ENCODE assay signal across 16 cellular contexts in genomic region chr6:12222405-12223366, GRCh38.
"Had no signal": no experiment of that assay in that cellular context is flagged by ENCODE, and none has a peak within 500 bp of the region (broad histone marks: within the 10 kb centered on the region; RNA-seq: fewer than 3 reads in every experiment).

No MANE protein-coding gene starts in this region.

- ATAC-seq: activated CD8-positive, alpha-beta memory T cell treated with anti-CD3 and anti-CD28 coated beads, Interleukin-2, amount 10 ng/mL, durations not matched to agents 7 days and 5 days; gastroesophageal sphincter; natural killer cell had no signal

- H3K36me3 Mint-ChIP-seq: activated CD4-positive, alpha-beta memory T cell treated with anti-CD3 and anti-CD28 coated beads for 36 hours; activated CD8-positive, alpha-beta memory T cell treated with anti-CD3 and anti-CD28 coated beads, Interleukin-2, amount 10 ng/mL, durations not matched to agents 7 days and 5 days; activated naive CD4-positive, alpha-beta T cell treated with anti-CD3 and anti-CD28 coated beads, Interleukin-2, amount 10 ng/mL, durations not matched to agents 7 days and 5 days; natural killer cell had no signal

- H3K4me3 ChIP-seq: colonic mucosa, gastroesophageal sphincter, left ventricle myocardium inferior, stomach had no signal

- H3K36me3 ChIP-seq: colonic mucosa, gastroesophageal sphincter, left ventricle myocardium inferior, stomach, WERI-Rb-1 had no signal

- H3K27me3 Mint-ChIP-seq: activated CD4-positive, alpha-beta memory T cell treated with anti-CD3 and anti-CD28 coated beads for 36 hours; activated naive CD4-positive, alpha-beta T cell treated with anti-CD3 and anti-CD28 coated beads, Interleukin-2, amount 10 ng/mL, durations not matched to agents 7 days and 5 days had no signal

- H3K4me3 Mint-ChIP-seq: activated CD4-positive, alpha-beta memory T cell treated with anti-CD3 and anti-CD28 coated beads for 36 hours; activated CD8-positive, alpha-beta memory T cell treated with anti-CD3 and anti-CD28 coated beads, Interleukin-2, amount 10 ng/mL, durations not matched to agents 7 days and 5 days; activated naive CD4-positive, alpha-beta T cell treated with anti-CD3 and anti-CD28 coated beads, Interleukin-2, amount 10 ng/mL, durations not matched to agents 7 days and 5 days; memory B cell; natural killer cell had no signal

- H3K4me1 ChIP-seq: colonic mucosa, gastroesophageal sphincter, left ventricle myocardium inferior, stomach had no signal

- DNase-seq: activated CD4-positive, alpha-beta memory T cell treated with anti-CD3 and anti-CD28 coated beads for 36 hours; activated CD8-positive, alpha-beta memory T cell treated with anti-CD3 and anti-CD28 coated beads, Interleukin-2, amount 10 ng/mL, durations not matched to agents 7 days and 5 days; activated naive CD4-positive, alpha-beta T cell treated with anti-CD3 and anti-CD28 coated beads, Interleukin-2, amount 10 ng/mL, durations not matched to agents 7 days and 5 days; activated T-cell treated with anti-CD3 and anti-CD28 coated beads, Interleukin-2, amount 50 U/mL, for 1 hour; central memory CD4-positive, alpha-beta T cell; colonic mucosa; kidney; left ventricle myocardium inferior; natural killer cell; occipital lobe; stimulated activated CD4-positive, alpha-beta T cell treated with anti-CD3 and anti-CD28 coated beads, Interleukin-12 subunit alpha, Interleukin-12 subunit beta, amount 100 ng/mL, for 4 hours; stimulated activated CD4-positive, alpha-beta T cell treated with anti-CD3 and anti-CD28 coated beads, Interleukin-2, amount 100 ng/mL, for 24 hours; stomach; WERI-Rb-1 had no signal

- H3K9me3 ChIP-seq: colonic mucosa, gastroesophageal sphincter, left ventricle myocardium inferior, stomach had no signal

- H3K4me1 Mint-ChIP-seq: activated CD8-positive, alpha-beta memory T cell treated with anti-CD3 and anti-CD28 coated beads, Interleukin-2, amount 10 ng/mL, durations not matched to agents 7 days and 5 days; activated naive CD4-positive, alpha-beta T cell treated with anti-CD3 and anti-CD28 coated beads, Interleukin-2, amount 10 ng/mL, durations not matched to agents 7 days and 5 days; memory B cell; natural killer cell had no signal

- H3K27ac Mint-ChIP-seq: activated CD4-positive, alpha-beta memory T cell treated with anti-CD3 and anti-CD28 coated beads for 36 hours; activated CD8-positive, alpha-beta memory T cell treated with anti-CD3 and anti-CD28 coated beads, Interleukin-2, amount 10 ng/mL, durations not matched to agents 7 days and 5 days; activated naive CD4-positive, alpha-beta T cell treated with anti-CD3 and anti-CD28 coated beads, Interleukin-2, amount 10 ng/mL, durations not matched to agents 7 days and 5 days; memory B cell; natural killer cell had no signal

- H3K9me3 Mint-ChIP-seq: activated CD4-positive, alpha-beta memory T cell treated with anti-CD3 and anti-CD28 coated beads for 36 hours; activated naive CD4-positive, alpha-beta T cell treated with anti-CD3 and anti-CD28 coated beads, Interleukin-2, amount 10 ng/mL, durations not matched to agents 7 days and 5 days; memory B cell; natural killer cell had no signal

- H3K27me3 ChIP-seq: colonic mucosa, stomach had no signal

- H3K27ac ChIP-seq: colonic mucosa, gastroesophageal sphincter, left ventricle myocardium inferior, stomach, WERI-Rb-1 had no signal
